ENCODE assay signal across 19 cellular contexts in genomic region chr2:23485841-23486395, GRCh38.
DNase-seq lines count a peak whose midpoint lies in the region; ATAC-seq, FAIRE-seq and TF ChIP-seq lines count a peak whose summit lies in the region.
"Had no signal": no experiment of that assay in that cellular context is flagged by ENCODE, and none has a peak within 500 bp of the region (broad histone marks: within the 10 kb centered on the region; RNA-seq: fewer than 3 reads in every experiment).

No MANE protein-coding gene starts in this region.

- no peak overlapping the region for H3K4me3 Mint-ChIP-seq in activated T-helper 17 cell treated with anti-CD3 and anti-CD28 coated beads, Interleukin-2, amount 50 U/mL, for 72 hours
- H3K4me3 Mint-ChIP-seq: CD4-positive, alpha-beta T cell; HFFc6 had no signal

- no peaks in the 10 kb centered on the region for H4K20me1 ChIP-seq in H1 (replicated peaks in 1 of 2; ENCODE audit: control insufficient read depth in 1 of 2, insufficient read depth in 2 of 2, low read length in 2 of 2)

- TF ChIP-seq POLR2A in H1 (IDR thresholded peaks at IDR 0.05; ENCODE audit: control extremely low read depth in 1 of 2, low read depth in 2 of 2, low read length in 2 of 2): no peak

- H3K9me3 ChIP-seq in RWPE2 (ENCODE audit: severe bottlenecking): no peaks in the 10 kb centered on the region
- H3K9me3 ChIP-seq in H1 (ENCODE audit: insufficient read depth in 2 of 2, low read depth in 1 of 2, low read length in 1 of 2): no peaks in the 10 kb centered on the region
- no peaks in the 10 kb centered on the region for H3K9me3 ChIP-seq in neuronal stem cell (replicated peaks in 1 of 2; ENCODE audit: control insufficient read depth in 2 of 2, insufficient read depth in 1 of 2, low read depth in 1 of 2, low read length in 2 of 2)
- H3K9me3 ChIP-seq: BE2C, Caco-2 had no signal

- no peaks in the 10 kb centered on the region for H3K36me3 ChIP-seq in RWPE2 (ENCODE audit: low read depth)
- no peaks in the 10 kb centered on the region; a peak in 1 of 8 replicates for H3K36me3 ChIP-seq in H1 (ENCODE audit: control insufficient read depth in 2 of 4, insufficient read depth in 4 of 4, low read length in 3 of 4)
- no peaks in the 10 kb centered on the region for H3K36me3 ChIP-seq in neuronal stem cell (replicated peaks in 1 of 2; ENCODE audit: control insufficient read depth in 2 of 2, insufficient read depth in 2 of 2, low read length in 2 of 2)
- H3K36me3 ChIP-seq: BE2C had no signal

- H3K27me3 Mint-ChIP-seq in activated T-helper 17 cell treated with anti-CD3 and anti-CD28 coated beads, Interleukin-2, amount 50 U/mL, for 72 hours: peaks cover 11% of the 10 kb centered on the region

- ATAC-seq in RWPE2 (ENCODE audit: low read depth): no peak
- ATAC-seq in activated T-helper 17 cell treated with anti-CD3 and anti-CD28 coated beads, Interleukin-2, amount 50 U/mL, for 72 hours (replicated peaks): no peak
- no peak for ATAC-seq in HG03175 (IDR thresholded peaks at IDR 0.05; ENCODE audit: unreplicated experiment)
- ATAC-seq: HCT116 had no signal

- no peak overlapping the region for H2AFZ ChIP-seq in H1 (ENCODE audit: low read length)
- no peak overlapping the region for H2AFZ ChIP-seq in neuronal stem cell (ENCODE audit: low read length)
- H2AFZ ChIP-seq: GM23248 had no signal

- H2BK12ac ChIP-seq in H1 (ENCODE audit: low read depth, low read length) (0 out of 2 replicates have a peak overlapping the region, but pooled peaks have one; percentile 23), neuronal stem cell (ENCODE audit: low read length) (no peak overlapping the region)

- H3K18ac ChIP-seq in H1 (ENCODE audit: extremely low read depth, low read length) (no peak overlapping the region), neuronal stem cell (ENCODE audit: low read length) (no peak overlapping the region)

- no peak overlapping the region for H3K27ac ChIP-seq in RWPE2 (ENCODE audit: poor library complexity, severe bottlenecking)
- no peak overlapping the region for H3K27ac ChIP-seq in H1 (ENCODE audit: low read depth, low read length)
- H3K27ac ChIP-seq in neuronal stem cell (replicated peaks; ENCODE audit: low read length): no peak overlapping the region
- H3K27ac ChIP-seq: GM23248 had no signal

- H3K4me1 ChIP-seq in RWPE2 (ENCODE audit: insufficient read depth, poor library complexity, severe bottlenecking): peaks cover 8% of the 10 kb centered on the region
- peaks cover 1 to 6% (median 2%) of the 10 kb centered on the region in 4 experiments; a peak in 3 of 7 replicates for H3K4me1 ChIP-seq in H1 (replicated peaks in 1 of 4; ENCODE audit: control insufficient read depth in 3 of 4, insufficient read depth in 4 of 4, low read length in 3 of 4)
- peaks cover 24 to 51% of the 10 kb centered on the region in 2 donors for H3K4me1 ChIP-seq in neuronal stem cell (ENCODE audit: control insufficient read depth in 2 of 2, insufficient read depth in 1 of 2, low read depth in 1 of 2, low read length in 2 of 2)

- no peak overlapping the region for H2BK20ac ChIP-seq in H1 (ENCODE audit: low read length)

- TF ChIP-seq RAD21 in H1 (IDR thresholded peaks at IDR 0.05 in 1 of 2, conservative IDR thresholded peaks at IDR 0.05 in 1 of 2; ENCODE audit: low read depth in 2 of 2, low read length in 2 of 2): no peak

- H3K79me1 ChIP-seq in H1 (ENCODE audit: low read depth, low read length): no peaks in the 10 kb centered on the region
- H3K79me1 ChIP-seq in neuronal stem cell (ENCODE audit: low read depth, low read length): no peaks in the 10 kb centered on the region

- H3K4me2 ChIP-seq in H1 (ENCODE audit: insufficient read depth in 1 of 2, low read depth in 2 of 2, low read length in 2 of 2) (no peak overlapping the region), neuronal stem cell (ENCODE audit: insufficient read depth, low read length, poor library complexity, severe bottlenecking) (no peak overlapping the region)

- H3K23me2 ChIP-seq in H1 (ENCODE audit: low read depth, low read length): no peaks in the 10 kb centered on the region

- no peak overlapping the region for H2BK5ac ChIP-seq in H1 (ENCODE audit: low read depth, low read length)
- no peak overlapping the region for H2BK5ac ChIP-seq in neuronal stem cell (ENCODE audit: low read length)

- H2AK5ac ChIP-seq in H1 (ENCODE audit: low read depth, low read length) (no peak overlapping the region), neuronal stem cell (ENCODE audit: low read depth, low read length) (peak overlapping the region; percentile 21)

- TF ChIP-seq EP300 in H1 (IDR thresholded peaks at IDR 0.05; ENCODE audit: borderline replicate concordance in 1 of 2, low read depth in 2 of 2, low read length in 2 of 2): no peak

- no peak overlapping the region for H3K56ac ChIP-seq in H1 (replicated peaks; ENCODE audit: insufficient read length, low read depth, low read length)

- H3K14ac ChIP-seq in H1 (ENCODE audit: insufficient read length) (no peak overlapping the region), neuronal stem cell (ENCODE audit: low read length) (no peak overlapping the region)

- no peak overlapping the region for H2BK15ac ChIP-seq in H1 (ENCODE audit: low read length)
- H2BK15ac ChIP-seq in neuronal stem cell (ENCODE audit: low read length): no peak overlapping the region

- DNase-seq in RWPE2 (ENCODE audit: low spot score) (peak; percentile 12), H1 (ENCODE audit: low read depth in 1 of 2, low spot score in 2 of 2) (no peak), neuronal stem cell (ENCODE audit: low spot score) (no peak), islet precursor cell (no peak)
- DNase-seq: BE2C; C1 segment of cervical spinal cord; Caco-2; CD4-positive, alpha-beta T cell had no signal

- no peak overlapping the region for H3K27ac Mint-ChIP-seq in activated T-helper 17 cell treated with anti-CD3 and anti-CD28 coated beads, Interleukin-2, amount 50 U/mL, for 72 hours
- H3K27ac Mint-ChIP-seq: CD4-positive, alpha-beta T cell; HFFc6 had no signal

- H3K23ac ChIP-seq in H1 (ENCODE audit: insufficient read length) (no peak overlapping the region), neuronal stem cell (ENCODE audit: low read depth, low read length, poor library complexity) (no peak overlapping the region)

- TF ChIP-seq CTCF in RWPE2 (IDR thresholded peaks at IDR 0.05; ENCODE audit: poor library complexity, severe bottlenecking) (no peak), H1 (IDR thresholded peaks at IDR 0.05; ENCODE audit: control extremely low read depth in 1 of 3, insufficient read depth in 1 of 3, low read depth in 1 of 3, low read length in 3 of 3) (no peak)

- POLR2A ChIA-PET in H1 (lab: Charles Lee; ENCODE audit: partially characterized antibody): interaction anchor here (1.4 kb wide), 1 partner anchor 12 kb away, joined by 4 read pairs; no protein-coding TSS in a partner anchor

- H3K36me3 Mint-ChIP-seq in activated T-helper 17 cell treated with anti-CD3 and anti-CD28 coated beads, Interleukin-2, amount 50 U/mL, for 72 hours (ENCODE audit: low read depth): no peaks in the 10 kb centered on the region

- H4K8ac ChIP-seq in H1 (ENCODE audit: extremely low read depth, insufficient read depth, low read length): no peak overlapping the region
- H4K8ac ChIP-seq in neuronal stem cell (ENCODE audit: low read depth, low read length): no peak overlapping the region

- peaks cover 25% of the 10 kb centered on the region for H3K4me1 Mint-ChIP-seq in activated T-helper 17 cell treated with anti-CD3 and anti-CD28 coated beads, Interleukin-2, amount 50 U/mL, for 72 hours

- no peak overlapping the region for H4K5ac ChIP-seq in H1 (ENCODE audit: insufficient read length, low read depth, low read length)

- 80% methylated on average over 6 of the region's 6 CpGs; no CpG with 5 or more reads in 1 of the 2 experiments for WGBS in H1 (ENCODE audit: extremely low coverage in 1 of 2, insufficient coverage in 1 of 2, insufficient read length in 1 of 2, insufficient replicate concordance in 2 of 2, low coverage in 1 of 2, low lambda C conversion rate in 2 of 2, missing lambda C conversion rate in 1 of 2), 2 experiments
- WGBS in neuronal stem cell (ENCODE audit: extremely low coverage in 2 of 2, insufficient read length in 2 of 2, insufficient replicate concordance in 1 of 2), 2 donors: no CpG with 5 or more reads among the region's 6 CpGs

- CTCF ChIA-PET in H1 (lab: Charles Lee; ENCODE audit: partially characterized antibody): interaction anchor here (1.3 kb wide), 1 partner anchor 10 kb away, joined by 4 read pairs; no protein-coding TSS in a partner anchor

- H3K4me3 ChIP-seq in RWPE2 (ENCODE audit: severe bottlenecking) (no peak overlapping the region), H1 (ENCODE audit: extremely low read depth in 1 of 4, insufficient read depth in 2 of 4, low read depth in 3 of 4, low read length in 4 of 4) (no peak overlapping the region), neuronal stem cell (ENCODE audit: low read length in 2 of 2) (no peak overlapping the region)
- H3K4me3 ChIP-seq: GM23248 had no signal

- no peaks in the 10 kb centered on the region for H3K9me3 Mint-ChIP-seq in activated T-helper 17 cell treated with anti-CD3 and anti-CD28 coated beads, Interleukin-2, amount 50 U/mL, for 72 hours
- H3K9me3 Mint-ChIP-seq: CD4-positive, alpha-beta T cell; HFFc6 had no signal

- H3K27me3 ChIP-seq in RWPE2 (ENCODE audit: insufficient read depth, poor library complexity, severe bottlenecking): no peaks in the 10 kb centered on the region
- no peaks in the 10 kb centered on the region for H3K27me3 ChIP-seq in H1 (replicated peaks in 1 of 4; ENCODE audit: control insufficient read depth in 3 of 4, extremely low read depth in 1 of 4, insufficient read depth in 3 of 4, low read length in 3 of 4)
- no peaks in the 10 kb centered on the region for H3K27me3 ChIP-seq in neuronal stem cell (ENCODE audit: control insufficient read depth in 3 of 3, insufficient read depth in 3 of 3, low read depth in 1 of 3, low read length in 3 of 3)
- H3K27me3 ChIP-seq: BE2C had no signal

- H3K9ac ChIP-seq in H1 (replicated peaks in 1 of 4; ENCODE audit: extremely low read depth in 1 of 4, low read depth in 3 of 4, low read length in 3 of 4): no peak overlapping the region
- no peak overlapping the region for H3K9ac ChIP-seq in neuronal stem cell (ENCODE audit: low read depth, low read length, poor library complexity)
- H3K9ac ChIP-seq: GM23248 had no signal

- H3K4ac ChIP-seq in H1 (replicated peaks; ENCODE audit: insufficient read length, low read depth, low read length) (no peak overlapping the region), neuronal stem cell (ENCODE audit: low read length) (no peak overlapping the region)

- no peaks in the 10 kb centered on the region for H3K79me2 ChIP-seq in H1 (ENCODE audit: control insufficient read depth in 1 of 2, insufficient read depth in 2 of 2, low read length in 2 of 2)

- H4K91ac ChIP-seq in H1 (replicated peaks; ENCODE audit: insufficient read length, low read length) (no peak overlapping the region), neuronal stem cell (ENCODE audit: low read depth, low read length, poor library complexity) (no peak overlapping the region)

- no peak overlapping the region for H2BK120ac ChIP-seq in H1 (replicated peaks; ENCODE audit: low read depth, low read length)
- no peak overlapping the region for H2BK120ac ChIP-seq in neuronal stem cell (ENCODE audit: low read depth, low read length)

- FAIRE-seq in H1 (lab: Jason Lieb, UNC): no peak
- FAIRE-seq: D721Med, G401.6, GM12891, GM19239, H54, HTR-8/SVneo had no signal
